ENCODE assay signal across 8 cellular contexts in genomic region chr3:128486692-128487537, GRCh38. TPM values are rescaled to one million over a fixed set of nuclear protein-coding genes. Genes with fewer than 3 reads are reported as not detected.
DNase-seq lines count a peak whose midpoint lies in the region; ATAC-seq and TF ChIP-seq lines count a peak whose summit lies in the region.

No MANE protein-coding gene starts in this region.

- H3K27me3 ChIP-seq in PC-9 (ENCODE audit: insufficient read depth, low read depth) (no peaks in the 10 kb centered on the region), dorsolateral prefrontal cortex (peaks cover 31 to 100% (median 99%) of the 10 kb centered on the region in 45 donors), muscle layer of colon (ENCODE audit: control insufficient read depth in 1 of 2, insufficient read depth in 2 of 2, low read length in 2 of 2) (peaks cover 99 to 100% of the 10 kb centered on the region in 2 donors)

- H3F3A ChIP-seq in PC-9 (ENCODE audit: insufficient read depth, low read depth): peaks cover 20% of the 10 kb centered on the region; the same call in 1 of the 2 replicates

- no peak overlapping the region for H3K9ac ChIP-seq in muscle layer of colon (ENCODE audit: low read length)

- POLR2A ChIA-PET in PC-9 (lab: Charles Lee; ENCODE audit: unreplicated experiment): interaction anchor here (0.6 kb wide), 1 partner anchor 90 kb away, joined by 3 read pairs; no protein-coding TSS in a partner anchor

- H3K36me3 ChIP-seq in PC-9 (ENCODE audit: low read depth) (no peaks in the 10 kb centered on the region), muscle layer of colon (ENCODE audit: insufficient read depth, low read length) (no peaks in the 10 kb centered on the region)

- TF ChIP-seq CTCF in PC-9 (conservative IDR thresholded peaks at IDR 0.05): no peak
- no peak for TF ChIP-seq CTCF in dorsolateral prefrontal cortex (IDR thresholded peaks at IDR 0.05 in 54 of 56, conservative IDR thresholded peaks at IDR 0.05 in 2 of 56; ENCODE audit: low read depth in 1 of 56, partially characterized antibody in 56 of 56)

- H3K4me2 ChIP-seq in PC-9: peak overlapping the region; percentile 87

- H3K4me3 ChIP-seq in PC-9 (peak overlapping the region; percentile 93), dorsolateral prefrontal cortex (peak overlapping the region; percentile 23 to 73 (median 51)), muscle layer of colon (ENCODE audit: low read depth in 1 of 2, low read length in 2 of 2) (peak overlapping the region; percentile 63 to 87)

- H3K27ac ChIP-seq in PC-9 (no peak overlapping the region), dorsolateral prefrontal cortex (peak overlapping the region in 2 of 59 donors; percentile 14 to 66), muscle layer of colon (ENCODE audit: low read depth, low read length) (no peak overlapping the region)

- peaks cover 48% of the 10 kb centered on the region for H3K79me2 ChIP-seq in PC-9 (ENCODE audit: low read depth)

- no peaks in the 10 kb centered on the region for H3K9me2 ChIP-seq in PC-9 (ENCODE audit: insufficient read depth)

- H3K9me3 ChIP-seq in PC-9 (ENCODE audit: insufficient read depth, low read depth) (no peaks in the 10 kb centered on the region), muscle layer of colon (ENCODE audit: low read length) (no peaks in the 10 kb centered on the region)

- H3K4me1 ChIP-seq in PC-9 (replicated peaks; ENCODE audit: insufficient read depth) (peaks cover 52% of the 10 kb centered on the region), muscle layer of colon (ENCODE audit: insufficient read depth, low read length) (peaks cover 44% of the 10 kb centered on the region)

- no peaks in the 10 kb centered on the region for H4K20me1 ChIP-seq in PC-9 (ENCODE audit: insufficient read depth)

- TSS peak; percentile 54 for BruUV-seq in PC-9 (replicated peaks; lab: Mats Ljungman, UMichigan)

- peak overlapping the region; percentile 93 for H2AFZ ChIP-seq in PC-9

- DNase-seq in NCI-H1092 treated with DMSO at 0.1 percent for 48 hours (lab: John Stamatoyannopoulos, UW): peak; percentile 8
- no peak for DNase-seq in NCI-H1092 (lab: John Stamatoyannopoulos, UW)
- DNase-seq in PC-9: peak in 1 of 2 experiments; percentile 45
- peak in 2 of 10 donors; percentile 35 to 40 for DNase-seq in dorsolateral prefrontal cortex
- no peak for DNase-seq in NOMO-1 treated with dmso at 0.1 percent for 144 hours (lab: John Stamatoyannopoulos, UW; ENCODE audit: unreplicated experiment)
- DNase-seq in globus pallidus (ENCODE audit: low spot score): no peak

- CTCF ChIA-PET in PC-9 (lab: Charles Lee): no interaction called here

- ATAC-seq in GM21786 (IDR thresholded peaks at IDR 0.05; ENCODE audit: unreplicated experiment): no peak

- intact Hi-C loops in PC-9 (cut with micrococcal nuclease; ENCODE audit: unreplicated experiment) (loop anchor here (5.0 to 10.0 kb wide), 2 partner anchors 315 to 892 kb away; partner anchors contain the start of genes MCM2 and TPRA1), dorsolateral prefrontal cortex (cut with DNase I) (no loop called here)

RNA-seq across cellular contexts. Expression of gene GATA2, which starts 6.1 kb away (rescaled TPM):
- total RNA-seq in PC-9 (2021) (29.0 and 36.9 TPM in 2 replicates), dorsolateral prefrontal cortex (10 to 100 TPM in 4 of 120 experiments, 1 to 10 TPM in 115, under 1 TPM in 1; 0.98 to 13.1 (median 4.3) TPM)

RNA-seq across cellular contexts. Expression of gene DNAJB8, which starts 20.2 kb away (rescaled TPM):
- total RNA-seq in PC-9 (2021) (not detected in 2 replicates), dorsolateral prefrontal cortex (not detected)
